Comparison of ENCODE assay signal across 28 cellular contexts in the genomic region with DNA sequence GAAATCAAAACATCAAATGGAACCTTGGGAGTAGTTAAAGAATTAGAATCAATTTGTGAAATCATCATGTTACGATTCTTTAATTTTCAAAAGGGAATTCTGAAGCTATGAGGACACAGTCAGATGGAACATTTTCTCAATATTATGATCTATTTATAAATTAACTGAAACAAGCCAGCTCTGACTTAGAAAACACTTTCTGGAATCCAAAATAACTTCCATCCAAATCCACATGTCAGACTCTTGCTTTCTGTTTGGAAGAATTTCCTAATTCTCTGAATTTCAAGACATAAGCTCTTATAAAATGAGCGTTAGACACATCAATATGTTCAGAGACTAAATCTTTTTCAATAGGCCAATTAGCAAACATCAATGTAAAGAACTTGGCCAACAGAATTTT.
"Had no signal": no experiment of that assay in that cellular context is flagged by ENCODE, and none has a peak within 500 bp of the region (broad histone marks: within the 10 kb centered on the region; RNA-seq: fewer than 3 reads in every experiment).

No MANE protein-coding gene starts in this region.

- DNase-seq: hippocampal formation; kidney glomerular epithelial cell; left cardiac atrium; left ventricle myocardium superior; lower lobe of right lung; mammary epithelial cell; mesenchymal stem cell; naive thymus-derived CD8-positive, alpha-beta T cell; nucleus accumbens; pancreas; posterior cingulate gyrus; retina; right cardiac atrium; stimulated activated CD4-positive, alpha-beta T cell treated with anti-CD3 and anti-CD28 coated beads, Interleukin-12 subunit alpha, Interleukin-12 subunit beta, amount 100 ng/mL, for 4 hours; stimulated activated CD4-positive, alpha-beta T cell treated with anti-CD3 and anti-CD28 coated beads, Interleukin-15, amount 100 ng/mL, for 24 hours; stimulated activated CD4-positive, alpha-beta T cell treated with anti-CD3 and anti-CD28 coated beads, Interleukin-2, amount 100 ng/mL, for 24 hours; stimulated activated CD4-positive, alpha-beta T cell treated with anti-CD3 and anti-CD28 coated beads, Interleukin-4, amount 100 ng/mL, for 1 hour; stimulated activated naive CD4-positive, alpha-beta T cell; transverse colon; upper lobe of left lung had no signal

- H3K9me3 ChIP-seq: lower lobe of right lung, pancreas, prostate gland, transverse colon, upper lobe of left lung, vagina had no signal

- H3K9me3 Mint-ChIP-seq: neural crest cell had no signal

- H3K36me3 ChIP-seq: lower lobe of right lung, pancreas, prostate gland, transverse colon, upper lobe of left lung, vagina had no signal

- H3K27ac ChIP-seq: lower lobe of right lung, pancreas, prostate gland, transverse colon, upper lobe of left lung, vagina had no signal

- H3K4me3 ChIP-seq: lower lobe of right lung, pancreas, prostate gland, skin epidermis, transverse colon, upper lobe of left lung, vagina had no signal

- H3K36me3 Mint-ChIP-seq: naive thymus-derived CD8-positive, alpha-beta T cell had no signal

- ATAC-seq: left cardiac atrium; left lobe of liver; left ventricle myocardium superior; lower lobe of right lung; naive thymus-derived CD8-positive, alpha-beta T cell; pancreas; right cardiac atrium; sciatic nerve had no signal

- H3K4me1 ChIP-seq: lower lobe of right lung, pancreas, prostate gland, transverse colon, upper lobe of left lung, vagina had no signal

- H3K27ac Mint-ChIP-seq: naive thymus-derived CD8-positive, alpha-beta T cell; nephron; stimulated activated naive CD8-positive, alpha-beta T cell treated with anti-CD3 and anti-CD28 coated beads, Interleukin-15, Interleukin-2, amounts not matched to agents 100 ng/mL and 50 ng/mL, for 24 hours had no signal

- H3K27me3 ChIP-seq: pancreas, transverse colon, upper lobe of left lung, vagina had no signal
